8 cellular contexts compared by ENCODE assay signal in the genomic region with DNA sequence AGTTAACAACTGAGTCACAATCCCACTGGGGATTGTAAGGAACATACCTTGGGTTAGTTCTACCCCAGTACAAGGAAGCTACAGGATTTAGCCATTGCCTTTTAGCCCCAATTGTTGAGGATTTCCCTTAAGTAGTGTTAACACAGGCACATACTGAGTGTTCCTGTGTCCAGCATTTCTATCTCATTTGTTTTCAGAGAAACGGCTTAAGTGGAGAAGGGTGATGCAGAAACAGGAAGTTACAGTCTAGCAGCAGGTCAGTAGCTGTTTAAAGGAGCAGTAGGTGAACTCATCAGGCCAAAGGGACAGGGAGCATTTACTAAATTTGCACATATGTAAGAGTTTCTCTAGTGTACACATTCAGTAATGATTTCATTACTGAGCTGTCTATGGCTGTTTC.
DNase-seq lines count a peak whose midpoint lies in the region; ATAC-seq lines count a peak whose summit lies in the region.

No MANE protein-coding gene starts in this region.

- POLR2A ChIA-PET in activated CD4-positive, alpha-beta T cell treated with anti-CD3 and anti-CD28 coated beads for 36 hours (lab: Charles Lee) = no interaction called here

- CTCF ChIA-PET in activated CD8-positive, alpha-beta memory T cell treated with anti-CD3 and anti-CD28 coated beads, Interleukin-2, amount 10 ng/mL, durations not matched to agents 7 days and 5 days (lab: Charles Lee) = interaction anchor here (0.7 to 1.4 kb wide), 2 partner anchors 8 to 73 kb away, joined by 3 to 5 read pairs; no protein-coding TSS in a partner anchor
- CTCF ChIA-PET in activated CD4-positive, alpha-beta T cell treated with anti-CD3 and anti-CD28 coated beads for 36 hours (lab: Charles Lee) = no interaction called here

- H3K4me3 Mint-ChIP-seq in activated CD8-positive, alpha-beta memory T cell treated with anti-CD3 and anti-CD28 coated beads, Interleukin-2, amount 10 ng/mL, durations not matched to agents 7 days and 5 days = no peak overlapping the region
- no peak overlapping the region for H3K4me3 Mint-ChIP-seq in activated CD4-positive, alpha-beta T cell treated with anti-CD3 and anti-CD28 coated beads for 36 hours
- no peak overlapping the region for H3K4me3 Mint-ChIP-seq in activated T-helper 17 cell treated with anti-CD3 and anti-CD28 coated beads, Interleukin-2, amount 50 U/mL, for 72 hours

- H3K9me3 ChIP-seq in skeletal muscle satellite cell (replicated peaks; ENCODE audit: low read length) = no peaks in the 10 kb centered on the region

- H3K27me3 ChIP-seq in skeletal muscle satellite cell (ENCODE audit: control insufficient read depth, insufficient read depth, low read length) = no peaks in the 10 kb centered on the region

- H3K36me3 ChIP-seq in skeletal muscle satellite cell (ENCODE audit: insufficient read depth, low read length) = no peaks in the 10 kb centered on the region

- H3K4me2 ChIP-seq in skeletal muscle satellite cell (ENCODE audit: low read length) = no peak overlapping the region

- peaks cover 21% of the 10 kb centered on the region for H3K36me3 Mint-ChIP-seq in activated CD8-positive, alpha-beta memory T cell treated with anti-CD3 and anti-CD28 coated beads, Interleukin-2, amount 10 ng/mL, durations not matched to agents 7 days and 5 days
- peaks cover 3% of the 10 kb centered on the region for H3K36me3 Mint-ChIP-seq in activated CD4-positive, alpha-beta T cell treated with anti-CD3 and anti-CD28 coated beads for 36 hours (ENCODE audit: low read depth)
- H3K36me3 Mint-ChIP-seq in activated T-helper 17 cell treated with anti-CD3 and anti-CD28 coated beads, Interleukin-2, amount 50 U/mL, for 72 hours (ENCODE audit: low read depth) = no peaks in the 10 kb centered on the region

- peaks cover 13% of the 10 kb centered on the region for H3K4me1 ChIP-seq in skeletal muscle satellite cell (ENCODE audit: control insufficient read depth, insufficient read depth, low read length)

- peak overlapping the region; percentile 73 for H3K27ac Mint-ChIP-seq in activated CD8-positive, alpha-beta memory T cell treated with anti-CD3 and anti-CD28 coated beads, Interleukin-2, amount 10 ng/mL, durations not matched to agents 7 days and 5 days
- H3K27ac Mint-ChIP-seq in activated CD4-positive, alpha-beta T cell treated with anti-CD3 and anti-CD28 coated beads for 36 hours = no peak overlapping the region
- H3K27ac Mint-ChIP-seq in activated T-helper 17 cell treated with anti-CD3 and anti-CD28 coated beads, Interleukin-2, amount 50 U/mL, for 72 hours = no peak overlapping the region

- intact Hi-C loops in activated CD4-positive, alpha-beta T cell treated with anti-CD3 and anti-CD28 coated beads for 36 hours (cut with DNase I, micrococcal nuclease) = no loop called here
- intact Hi-C loops in sciatic nerve (cut with DNase I) = no loop called here

- no peaks in the 10 kb centered on the region for H3K27me3 Mint-ChIP-seq in activated CD8-positive, alpha-beta memory T cell treated with anti-CD3 and anti-CD28 coated beads, Interleukin-2, amount 10 ng/mL, durations not matched to agents 7 days and 5 days
- H3K27me3 Mint-ChIP-seq in activated CD4-positive, alpha-beta T cell treated with anti-CD3 and anti-CD28 coated beads for 36 hours = no peaks in the 10 kb centered on the region
- H3K27me3 Mint-ChIP-seq in activated T-helper 17 cell treated with anti-CD3 and anti-CD28 coated beads, Interleukin-2, amount 50 U/mL, for 72 hours = no peaks in the 10 kb centered on the region

- DNase-seq in activated CD8-positive, alpha-beta memory T cell treated with anti-CD3 and anti-CD28 coated beads, Interleukin-2, amount 10 ng/mL, durations not matched to agents 7 days and 5 days = no peak
- no peak for DNase-seq in activated CD8-positive, alpha-beta memory T cell treated with anti-CD3 and anti-CD28 coated beads, Interleukin-2, amount 50 U/mL, for 4 hours
- DNase-seq in SHP77 (lab: John Stamatoyannopoulos, UW) = peak; percentile 11 to 28
- DNase-seq in activated CD4-positive, alpha-beta T cell treated with anti-CD3 and anti-CD28 coated beads for 36 hours = no peak
- no peak for DNase-seq in sciatic nerve (ENCODE audit: low spot score)

- H3K9ac ChIP-seq in skeletal muscle satellite cell (ENCODE audit: low read depth, low read length) = peak overlapping the region; percentile 33

- no peak overlapping the region for H3K4me3 ChIP-seq in skeletal muscle satellite cell (ENCODE audit: low read length)

- ATAC-seq in activated CD8-positive, alpha-beta memory T cell treated with anti-CD3 and anti-CD28 coated beads, Interleukin-2, amount 10 ng/mL, durations not matched to agents 7 days and 5 days = no peak
- ATAC-seq in HG03108 (IDR thresholded peaks at IDR 0.05; ENCODE audit: unreplicated experiment) = peak; percentile 33
- no peak for ATAC-seq in activated CD4-positive, alpha-beta T cell treated with anti-CD3 and anti-CD28 coated beads for 36 hours
- ATAC-seq in sciatic nerve = no peak
- ATAC-seq in activated T-helper 17 cell treated with anti-CD3 and anti-CD28 coated beads, Interleukin-2, amount 50 U/mL, for 72 hours (replicated peaks) = no peak

- H3K9me3 Mint-ChIP-seq in activated CD8-positive, alpha-beta memory T cell treated with anti-CD3 and anti-CD28 coated beads, Interleukin-2, amount 10 ng/mL, durations not matched to agents 7 days and 5 days (ENCODE audit: low read depth) = no peaks in the 10 kb centered on the region
- no peaks in the 10 kb centered on the region for H3K9me3 Mint-ChIP-seq in activated CD4-positive, alpha-beta T cell treated with anti-CD3 and anti-CD28 coated beads for 36 hours (ENCODE audit: low read depth)
- no peaks in the 10 kb centered on the region for H3K9me3 Mint-ChIP-seq in activated T-helper 17 cell treated with anti-CD3 and anti-CD28 coated beads, Interleukin-2, amount 50 U/mL, for 72 hours

- H3K4me1 Mint-ChIP-seq in activated CD8-positive, alpha-beta memory T cell treated with anti-CD3 and anti-CD28 coated beads, Interleukin-2, amount 10 ng/mL, durations not matched to agents 7 days and 5 days = peaks cover 30% of the 10 kb centered on the region
- H3K4me1 Mint-ChIP-seq in activated CD4-positive, alpha-beta T cell treated with anti-CD3 and anti-CD28 coated beads for 36 hours = peaks cover 23% of the 10 kb centered on the region
- H3K4me1 Mint-ChIP-seq in activated T-helper 17 cell treated with anti-CD3 and anti-CD28 coated beads, Interleukin-2, amount 50 U/mL, for 72 hours = no peaks in the 10 kb centered on the region

Comparison
In these comparisons a context has a peak if more than half of its experiments do, and no peak if none do; other contexts are left out.
1. DNase-seq: peak in SHP77 (2 of 2); none in activated CD8-positive, alpha-beta memory T cell treated with anti-CD3 and anti-CD28 coated beads, Interleukin-2, amount 10 ng/mL, durations not matched to agents 7 days and 5 days (single experiment), activated CD8-positive, alpha-beta memory T cell treated with anti-CD3 and anti-CD28 coated beads, Interleukin-2, amount 50 U/mL, for 4 hours (single experiment), activated CD4-positive, alpha-beta T cell treated with anti-CD3 and anti-CD28 coated beads for 36 hours (single experiment) and sciatic nerve (single experiment).